Comparison of ENCODE assay signal across 21 cellular contexts in the genomic region with DNA sequence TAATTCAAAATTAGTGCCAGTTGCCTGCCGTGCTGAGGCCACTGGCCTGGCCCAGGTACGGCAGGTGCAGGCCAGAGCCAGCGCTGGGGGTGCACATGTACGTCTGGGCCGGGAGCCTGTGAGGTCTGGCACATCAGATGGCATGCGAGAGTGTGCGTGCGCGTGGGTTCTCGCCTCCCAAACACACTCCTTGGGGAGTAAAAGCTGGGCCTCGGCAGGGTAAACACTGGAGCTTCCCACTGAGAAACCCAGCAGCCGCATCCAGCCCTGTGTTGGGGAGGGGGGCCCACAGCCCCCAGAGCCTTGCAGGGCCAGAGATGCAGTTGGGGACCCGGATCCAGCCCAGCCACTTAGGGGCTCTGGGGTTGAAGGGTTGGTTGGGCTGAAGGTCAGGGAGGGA.
"Had no signal": no experiment of that assay in that cellular context is flagged by ENCODE, and none has a peak within 500 bp of the region (broad histone marks: within the 10 kb centered on the region; RNA-seq: fewer than 3 reads in every experiment).

No MANE protein-coding gene starts in this region.

- DNase-seq: dermis blood vessel endothelial cell; effector memory CD4-positive, alpha-beta T cell; foreskin keratinocyte; heart left ventricle; left cardiac atrium; mesenchymal stem cell; right cardiac atrium; sigmoid colon; stimulated activated naive CD8-positive, alpha-beta T cell treated with anti-CD3 and anti-CD28 coated beads, Interleukin-15, Interleukin-2, amounts not matched to agents 100 U/mL and 50 U/mL, for 24 hours; substantia nigra; transverse colon; uterus had no signal

- H3K4me2 ChIP-seq: hepatocyte, neural progenitor cell had no signal

- H3K4me1 ChIP-seq: foreskin keratinocyte, prostate gland, transverse colon, upper lobe of right lung had no signal

- H3K36me3 ChIP-seq: esophagus muscularis mucosa, gastroesophageal sphincter, heart left ventricle, left lung, neural progenitor cell, prostate gland, sigmoid colon, thoracic aorta, transverse colon, upper lobe of right lung, uterus had no signal

- H3K9me3 ChIP-seq: esophagus muscularis mucosa, gastroesophageal sphincter, heart left ventricle, left lung, prostate gland, sigmoid colon, thoracic aorta, transverse colon, upper lobe of right lung, uterus had no signal

- H3K9ac ChIP-seq: neural progenitor cell had no signal

- H3K4me3 ChIP-seq: coronary artery, esophagus muscularis mucosa, gastroesophageal sphincter, heart left ventricle, hepatocyte, left lung, neural progenitor cell, prostate gland, sigmoid colon, thoracic aorta, transverse colon, upper lobe of right lung, uterus had no signal

- ATAC-seq: foreskin keratinocyte; gastroesophageal sphincter; heart left ventricle; left cardiac atrium; right cardiac atrium; stimulated activated naive CD8-positive, alpha-beta T cell treated with anti-CD3 and anti-CD28 coated beads, Interleukin-15, Interleukin-2, amounts not matched to agents 100 U/mL and 50 U/mL, for 24 hours had no signal

- H3K27ac ChIP-seq: coronary artery, esophagus muscularis mucosa, foreskin keratinocyte, gastroesophageal sphincter, heart left ventricle, hepatocyte, left lung, neural progenitor cell, prostate gland, sigmoid colon, thoracic aorta, transverse colon, upper lobe of right lung, uterus had no signal

- H3K27me3 ChIP-seq: esophagus muscularis mucosa, gastroesophageal sphincter, heart left ventricle, hepatocyte, left lung, neural progenitor cell, sigmoid colon, transverse colon, upper lobe of right lung, uterus had no signal
